Comparison of ENCODE assay signal across 7 cellular contexts in the genomic region with DNA sequence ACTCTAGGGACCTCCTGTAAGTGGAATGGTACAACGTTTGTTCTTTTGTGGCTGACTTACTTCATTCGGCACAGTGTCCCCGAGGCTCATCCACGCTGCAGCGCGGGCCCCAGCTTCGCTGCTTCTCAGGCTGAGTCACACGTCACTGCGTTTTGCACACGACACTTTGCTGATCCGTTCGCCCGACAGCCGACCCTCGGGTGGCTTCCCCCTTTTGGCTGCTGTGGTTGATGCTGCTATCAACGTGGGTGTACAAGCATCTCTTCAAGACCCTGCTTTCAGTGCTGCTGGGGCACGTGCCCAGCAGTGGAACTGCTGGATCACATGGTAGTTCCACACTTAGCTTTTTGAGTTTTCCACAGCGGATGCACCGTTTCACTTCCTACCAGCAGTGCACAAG.
DNase-seq lines count a peak whose midpoint lies in the region; ATAC-seq lines count a peak whose summit lies in the region.
"Not testable (repeated sequence)": the region's sequence is repeated elsewhere in the genome, so short reads cannot be mapped to it uniquely, and the experiment has no call there.

No MANE protein-coding gene starts in this region.

- not testable (repeated sequence) for H3K27ac Mint-ChIP-seq in central memory CD8-positive, alpha-beta T cell (ENCODE audit: low read depth)

- not testable (repeated sequence) for H3K9me3 Mint-ChIP-seq in central memory CD8-positive, alpha-beta T cell

- not testable (repeated sequence) for H3K27me3 Mint-ChIP-seq in central memory CD8-positive, alpha-beta T cell

- H3K36me3 Mint-ChIP-seq in central memory CD8-positive, alpha-beta T cell (ENCODE audit: insufficient read depth), result peaks cover 43% of the 10 kb centered on the region

- peak overlapping the region; percentile 7 for H3K4me3 Mint-ChIP-seq in central memory CD8-positive, alpha-beta T cell

- DNase-seq in central memory CD8-positive, alpha-beta T cell (ENCODE audit: low spot score in 2 of 2), result not testable (repeated sequence)

- H3K4me1 Mint-ChIP-seq in central memory CD8-positive, alpha-beta T cell, result peaks cover 73% of the 10 kb centered on the region

- ATAC-seq in GM18519 (IDR thresholded peaks at IDR 0.05; ENCODE audit: low FRiP score, unreplicated experiment) (peak; percentile 67), GM19438 (IDR thresholded peaks at IDR 0.05; ENCODE audit: low read depth, unreplicated experiment) (peak; percentile 56), GM21619 (IDR thresholded peaks at IDR 0.05; ENCODE audit: unreplicated experiment) (peak; percentile 66), HG02798 (IDR thresholded peaks at IDR 0.05; ENCODE audit: poor library complexity, unreplicated experiment) (peak; percentile 82), HG03108 (IDR thresholded peaks at IDR 0.05; ENCODE audit: unreplicated experiment) (peak; percentile 82), HG03521 (IDR thresholded peaks at IDR 0.05; ENCODE audit: unreplicated experiment) (peak; percentile 67)
- ATAC-seq in central memory CD8-positive, alpha-beta T cell (replicated peaks; ENCODE audit: extremely low read depth, poor library complexity, severe bottlenecking), result not testable (repeated sequence)
